In the genomic region with DNA sequence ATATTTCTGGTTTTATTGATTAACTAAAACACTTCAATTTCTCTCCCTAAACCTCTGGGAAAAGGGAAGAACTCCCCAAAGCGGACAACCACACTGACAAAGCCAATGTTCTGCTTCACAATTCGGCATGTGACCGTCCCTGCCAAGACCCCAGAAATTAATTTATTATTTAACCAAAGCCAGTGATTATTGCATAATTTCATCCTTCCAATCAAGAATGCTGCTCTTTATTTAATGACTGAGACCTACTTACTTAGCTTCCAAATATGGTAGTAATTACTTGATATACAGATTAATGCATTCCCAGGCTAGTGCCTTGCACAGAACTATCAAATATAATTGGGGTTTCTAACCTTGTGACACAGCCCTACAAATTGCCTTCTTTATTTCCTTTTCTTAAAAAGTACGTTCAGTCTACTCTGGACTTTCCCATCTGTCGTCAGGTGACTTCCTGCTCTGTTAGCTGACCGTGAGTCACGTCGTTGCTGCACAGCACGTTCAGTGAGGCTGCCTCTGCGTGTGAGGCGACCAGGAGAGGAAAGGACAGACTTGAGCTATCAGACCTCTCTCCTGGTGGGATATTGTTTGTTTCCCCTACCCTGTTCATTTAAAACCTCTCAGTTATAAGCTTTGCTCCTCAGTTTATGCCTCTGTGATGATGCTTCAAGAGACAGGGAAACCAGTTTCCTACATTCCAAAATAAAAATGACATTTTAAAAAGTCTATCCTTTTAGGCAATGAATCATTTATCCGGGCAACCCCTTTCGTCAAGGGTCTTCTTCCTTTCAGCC, we compare ENCODE assay signal across 8 cellular contexts. TPM values are rescaled to one million over a fixed set of nuclear protein-coding genes. Genes with fewer than 3 reads are reported as not detected.
DNase-seq lines count a peak whose midpoint lies in the region; ATAC-seq and TF ChIP-seq lines count a peak whose summit lies in the region.

No MANE protein-coding gene starts in this region.

- peaks cover 63% of the 10 kb centered on the region for H3K4me1 Mint-ChIP-seq in activated T-cell treated with anti-CD3 and anti-CD28 coated beads, Interleukin-2, amount 50 U/mL, for 4 hours (ENCODE audit: low read depth)

- H3K36me3 ChIP-seq in OCI-LY7 (ENCODE audit: insufficient read depth, low read length): no peaks in the 10 kb centered on the region
- H3K36me3 ChIP-seq in psoas muscle (ENCODE audit: insufficient read depth in 1 of 2, low read depth in 1 of 2): no peaks in the 10 kb centered on the region
- H3K36me3 ChIP-seq in vagina: no peaks in the 10 kb centered on the region

- H3K9me3 ChIP-seq in OCI-LY7 (ENCODE audit: low read length): no peaks in the 10 kb centered on the region
- H3K9me3 ChIP-seq in psoas muscle: no peaks in the 10 kb centered on the region
- no peaks in the 10 kb centered on the region for H3K9me3 ChIP-seq in vagina

- no peaks in the 10 kb centered on the region for H3K27me3 Mint-ChIP-seq in activated T-cell treated with anti-CD3 and anti-CD28 coated beads, Interleukin-2, amount 50 U/mL, for 4 hours (ENCODE audit: low read depth)

- TF ChIP-seq POLR2A in vagina (IDR thresholded peaks at IDR 0.05): no peak

- DNase-seq in SIG-M5 treated with dmso at 0.1 percent for 504 hours (lab: John Stamatoyannopoulos, UW; ENCODE audit: unreplicated experiment) (peak; percentile 77), SIG-M5 (lab: John Stamatoyannopoulos, UW) (no peak), OCI-LY7 (ENCODE audit: low spot score) (peak; percentile 59), fibroblast of the aortic adventitia (ENCODE audit: low read depth) (peak; percentile 64), psoas muscle (peak; percentile 49 to 62), vagina (ENCODE audit: extremely low spot score in 2 of 2) (no peak)
- DNase-seq in activated T-cell treated with anti-CD3 and anti-CD28 coated beads, Interleukin-2, amount 50 U/mL, for 4 hours: peak; percentile 72

- CTCF ChIA-PET in OCI-LY7 (lab: Charles Lee; ENCODE audit: unreplicated experiment): no interaction called here

- H3K27ac ChIP-seq in OCI-LY7 (ENCODE audit: low read depth, low read length, poor library complexity, severe bottlenecking) (no peak overlapping the region), psoas muscle (no peak overlapping the region), vagina (peak overlapping the region; percentile 45)

- H3K79me2 ChIP-seq in OCI-LY7 (ENCODE audit: insufficient read depth, low read depth, low read length): no peaks in the 10 kb centered on the region

- peaks cover 6% of the 10 kb centered on the region for H3K9me3 Mint-ChIP-seq in activated T-cell treated with anti-CD3 and anti-CD28 coated beads, Interleukin-2, amount 50 U/mL, for 4 hours

- H3K4me1 ChIP-seq in OCI-LY7 (ENCODE audit: insufficient read depth, low read length, poor library complexity, severe bottlenecking) (peaks cover 12% of the 10 kb centered on the region), psoas muscle (no peaks in the 10 kb centered on the region), vagina (peaks cover 23% of the 10 kb centered on the region)

- no peak for TF ChIP-seq CTCF in OCI-LY7 (conservative IDR thresholded peaks at IDR 0.05; ENCODE audit: low read length)
- TF ChIP-seq CTCF in fibroblast of the aortic adventitia (IDR thresholded peaks at IDR 0.05; ENCODE audit: insufficient read depth, low read length): no peak
- TF ChIP-seq CTCF in psoas muscle (IDR thresholded peaks at IDR 0.05): no peak
- no peak for TF ChIP-seq CTCF in vagina (IDR thresholded peaks at IDR 0.05)

- no peak overlapping the region for H3K4me3 ChIP-seq in OCI-LY7 (ENCODE audit: low read depth, low read length, poor library complexity, severe bottlenecking)
- no peak overlapping the region for H3K4me3 ChIP-seq in fibroblast of the aortic adventitia (ENCODE audit: low read depth, low read length)
- no peak overlapping the region for H3K4me3 ChIP-seq in psoas muscle
- no peak overlapping the region for H3K4me3 ChIP-seq in vagina

- H2AFZ ChIP-seq in OCI-LY7 (ENCODE audit: low read length): peak overlapping the region; percentile 56; the same call in 1 of the 2 replicates

- POLR2A ChIA-PET in OCI-LY7 (lab: Charles Lee): interaction anchor here (0.6 to 1.4 kb wide), 6 partner anchors 11 to 124 kb away, joined by 3 to 4 read pairs (median 3); no protein-coding TSS in a partner anchor

- H3K4me2 ChIP-seq in OCI-LY7 (ENCODE audit: low read length): peak overlapping the region; percentile 41

- H3K9me2 ChIP-seq in OCI-LY7 (ENCODE audit: insufficient read depth, low read length): no peaks in the 10 kb centered on the region

- ATAC-seq in HG03025 (IDR thresholded peaks at IDR 0.05; ENCODE audit: low FRiP score, unreplicated experiment) (peak; percentile 93), psoas muscle (peak; percentile 69 to 81 (median 74))
- peak; percentile 98 for ATAC-seq in activated T-cell treated with anti-CD3 and anti-CD28 coated beads, Interleukin-2, amount 50 U/mL, for 4 hours

- no peaks in the 10 kb centered on the region for H3K36me3 Mint-ChIP-seq in activated T-cell treated with anti-CD3 and anti-CD28 coated beads, Interleukin-2, amount 50 U/mL, for 4 hours (ENCODE audit: insufficient read depth)

- 38 to 42% (median 38%) methylated on average over 13 of the region's 13 CpGs for WGBS in psoas muscle, 3 donors

- no peaks in the 10 kb centered on the region for H4K20me1 ChIP-seq in OCI-LY7 (ENCODE audit: insufficient read depth, low read length)

- H3K27me3 ChIP-seq in psoas muscle (ENCODE audit: insufficient read depth in 3 of 3, low read length in 2 of 3) (no peaks in the 10 kb centered on the region), vagina (no peaks in the 10 kb centered on the region)

- no TSS peak for BruUV-seq in OCI-LY7 (replicated peaks; lab: Mats Ljungman, UMichigan)

- peak overlapping the region; percentile 55 for H3K4me3 Mint-ChIP-seq in activated T-cell treated with anti-CD3 and anti-CD28 coated beads, Interleukin-2, amount 50 U/mL, for 4 hours

- intact Hi-C loops in OCI-LY7 (cut with micrococcal nuclease; ENCODE audit: unreplicated experiment) (no loop called here), psoas muscle (cut with DNase I) (no loop called here), vagina (cut with DNase I) (no loop called here)

RNA-seq across cellular contexts. Expression of a gene that starts 55.7 kb away (rescaled TPM):
- 7.0 and 8.8 TPM in 2 replicates for total RNA-seq in OCI-LY7 (2014; rRNA removed; shearing (Covaris generic))
- total RNA-seq in OCI-LY7 (2022) (23.6 and 28.3 TPM in 2 replicates), fibroblast of the aortic adventitia (ENCODE audit: low replicate concordance) (7.0 and 19.9 TPM in 2 replicates), psoas muscle (10 to 100 TPM in 2 of 4 donors, 1 to 10 TPM in 2; 4.0 to 12.8 (median 8.3) TPM), vagina (28.5 TPM)
- 100 to 1,000 TPM; 254 to 441 (median 334) TPM for total RNA-seq in activated T-cell treated with anti-CD3 and anti-CD28 coated beads, Interleukin-2, amount 50 U/mL, for 4 hours
- 1 to 10 TPM; 2.0 to 4.3 (median 2.8) TPM for polyA plus RNA-seq in psoas muscle

Comparison
In these comparisons a context has a peak if more than half of its experiments do, and no peak if none do; other contexts are left out.
1. DNase-seq: peak in SIG-M5 treated with dmso at 0.1 percent for 504 hours (single experiment), OCI-LY7 (single experiment), activated T-cell treated with anti-CD3 and anti-CD28 coated beads, Interleukin-2, amount 50 U/mL, for 4 hours (single experiment), fibroblast of the aortic adventitia (single experiment) and psoas muscle (2 of 2); none in SIG-M5 (single experiment) and vagina (0 of 2).
2. Peak in every context shown above with its lines, with median percentiles within 50 percentile points of each other: ATAC-seq.